ENCODE assay signal across 37 cellular contexts in the genomic region with DNA sequence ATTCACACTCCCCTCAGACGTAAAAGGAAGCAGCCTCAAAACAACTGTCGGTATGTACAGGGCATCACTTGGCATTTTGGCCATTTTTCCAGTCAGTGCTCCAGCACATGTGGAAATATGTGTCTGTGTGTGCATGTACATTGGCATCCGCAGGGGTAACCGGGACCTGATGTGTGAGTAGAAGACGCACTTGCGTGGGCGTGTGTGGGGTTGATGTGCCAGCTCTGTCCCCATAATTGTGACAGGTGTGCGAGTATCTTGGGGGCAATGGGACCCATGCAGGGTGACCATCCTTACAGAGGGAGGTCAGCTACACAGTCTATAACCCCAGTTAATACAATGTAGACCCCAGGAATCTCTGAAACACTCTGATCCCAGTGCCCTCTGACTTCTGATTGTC.
"Had no signal": no experiment of that assay in that cellular context is flagged by ENCODE, and none has a peak within 500 bp of the region (broad histone marks: within the 10 kb centered on the region; RNA-seq: fewer than 3 reads in every experiment).

No MANE protein-coding gene starts in this region.

- H3K36me3 ChIP-seq: ascending aorta, cardiac muscle cell had no signal

- H3K4me1 ChIP-seq: ascending aorta had no signal

- ATAC-seq: activated CD4-positive, alpha-beta T cell treated with anti-CD3 and anti-CD28 coated beads for 36 hours; activated CD4-positive, CD25-positive, alpha-beta regulatory T cell treated with anti-CD3 and anti-CD28 coated beads, Interleukin-2, amount 50 U/mL, for 24 hours; activated CD8-positive, alpha-beta memory T cell treated with anti-CD3 and anti-CD28 coated beads, Interleukin-2, amount 10 ng/mL, durations not matched to agents 7 days and 5 days; activated CD8-positive, alpha-beta T cell treated with anti-CD3 and anti-CD28 coated beads, Interleukin-2, amount 10 ng/mL, durations not matched to agents 7 days and 5 days; activated naive CD8-positive, alpha-beta T cell treated with anti-CD3 and anti-CD28 coated beads, Interleukin-2, amount 50 U/mL, for 24 hours; T-cell; T-helper 17 cell; WTC11 had no signal

- FAIRE-seq: bronchial epithelial cell, TTC549 had no signal

- DNase-seq: activated CD4-positive, alpha-beta memory T cell treated with anti-CD3 and anti-CD28 coated beads, Interleukin-2, amount 10 ng/mL, durations not matched to agents 7 days and 5 days; activated CD4-positive, alpha-beta T cell treated with anti-CD3 and anti-CD28 coated beads for 1 hour; activated CD4-positive, alpha-beta T cell treated with anti-CD3 and anti-CD28 coated beads for 36 hours; activated CD4-positive, alpha-beta T cell treated with anti-CD3 and anti-CD28 coated beads for 48 hours; activated CD4-positive, alpha-beta T cell treated with anti-CD3 and anti-CD28 coated beads, Interleukin-2, amount 10 ng/mL, durations not matched to agents 7 days and 5 days; activated CD4-positive, alpha-beta T cell treated with anti-CD3 and anti-CD28 coated beads, Interleukin-2, amount 50 U/mL, for 48 hours; activated CD4-positive, CD25-positive, alpha-beta regulatory T cell; activated CD8-positive, alpha-beta memory T cell treated with anti-CD3 and anti-CD28 coated beads for 24 hours; activated CD8-positive, alpha-beta memory T cell treated with anti-CD3 and anti-CD28 coated beads, Interleukin-2, amount 10 ng/mL, durations not matched to agents 7 days and 5 days; activated CD8-positive, alpha-beta memory T cell treated with anti-CD3 and anti-CD28 coated beads, Interleukin-2, amount 50 U/mL, for 48 hours; activated CD8-positive, alpha-beta T cell treated with anti-CD3 and anti-CD28 coated beads, Interleukin-2, amount 10 ng/mL, durations not matched to agents 7 days and 5 days; activated effector memory CD4-positive, alpha-beta T cell treated with Interleukin-2 at 50 U/mL for 16 hours; activated gamma-delta T cell; activated naive CD4-positive, alpha-beta T cell treated with anti-CD3 and anti-CD28 coated beads, Interleukin-2, amount 10 ng/mL, durations not matched to agents 7 days and 5 days; activated naive CD4-positive, alpha-beta T cell treated with Interleukin-2 at 50 U/mL for 16 hours; activated naive CD8-positive, alpha-beta T cell treated with anti-CD3 and anti-CD28 coated beads, Interleukin-2, amount 10 ng/mL, durations not matched to agents 7 days and 5 days; activated naive CD8-positive, alpha-beta T cell treated with anti-CD3 and anti-CD28 coated beads, Interleukin-2, amount 50 U/mL, for 24 hours; activated T-cell treated with anti-CD3 and anti-CD28 coated beads, Interleukin-2, amount 50 U/mL, for 24 hours; activated T-cell treated with anti-CD3 and anti-CD28 coated beads, Interleukin-2, amount 50 U/mL, for 48 hours; amygdala; anterior cingulate cortex; caudate nucleus; cerebellar nuclear complex; T-cell; T-helper 17 cell; WERI-Rb-1 had no signal

- H3K4me3 Mint-ChIP-seq: activated CD4-positive, alpha-beta memory T cell treated with anti-CD3 and anti-CD28 coated beads, Interleukin-2, amount 10 ng/mL, durations not matched to agents 7 days and 5 days; activated CD4-positive, alpha-beta T cell treated with anti-CD3 and anti-CD28 coated beads for 36 hours; activated CD4-positive, alpha-beta T cell treated with anti-CD3 and anti-CD28 coated beads, Interleukin-2, amount 10 ng/mL, durations not matched to agents 7 days and 5 days; activated CD8-positive, alpha-beta memory T cell treated with anti-CD3 and anti-CD28 coated beads, Interleukin-2, amount 10 ng/mL, durations not matched to agents 7 days and 5 days; activated CD8-positive, alpha-beta T cell treated with anti-CD3 and anti-CD28 coated beads, Interleukin-2, amount 10 ng/mL, durations not matched to agents 7 days and 5 days; activated naive CD4-positive, alpha-beta T cell treated with anti-CD3 and anti-CD28 coated beads, Interleukin-2, amount 10 ng/mL, durations not matched to agents 7 days and 5 days; activated naive CD4-positive, alpha-beta T cell treated with anti-CD3 and anti-CD28 coated beads, Interleukin-2, amount 50 U/mL, for 24 hours; activated naive CD8-positive, alpha-beta T cell; activated naive CD8-positive, alpha-beta T cell treated with anti-CD3 and anti-CD28 coated beads, Interleukin-2, amount 10 ng/mL, durations not matched to agents 7 days and 5 days; activated naive CD8-positive, alpha-beta T cell treated with anti-CD3 and anti-CD28 coated beads, Interleukin-2, amount 50 U/mL, for 24 hours; activated T-cell treated with anti-CD3 and anti-CD28 coated beads, Interleukin-2, amount 50 U/mL, for 24 hours; brain; central memory CD8-positive, alpha-beta T cell; T-cell; T-helper 17 cell; WTC11 had no signal

- H3K27me3 Mint-ChIP-seq: activated CD4-positive, alpha-beta memory T cell treated with anti-CD3 and anti-CD28 coated beads, Interleukin-2, amount 10 ng/mL, durations not matched to agents 7 days and 5 days; activated CD4-positive, alpha-beta T cell treated with anti-CD3 and anti-CD28 coated beads for 36 hours; activated CD4-positive, alpha-beta T cell treated with anti-CD3 and anti-CD28 coated beads, Interleukin-2, amount 10 ng/mL, durations not matched to agents 7 days and 5 days; activated CD8-positive, alpha-beta memory T cell treated with anti-CD3 and anti-CD28 coated beads, Interleukin-2, amount 10 ng/mL, durations not matched to agents 7 days and 5 days; activated naive CD4-positive, alpha-beta T cell treated with anti-CD3 and anti-CD28 coated beads, Interleukin-2, amount 10 ng/mL, durations not matched to agents 7 days and 5 days; activated naive CD4-positive, alpha-beta T cell treated with anti-CD3 and anti-CD28 coated beads, Interleukin-2, amount 50 U/mL, for 24 hours; activated naive CD8-positive, alpha-beta T cell; activated naive CD8-positive, alpha-beta T cell treated with anti-CD3 and anti-CD28 coated beads, Interleukin-2, amount 10 ng/mL, durations not matched to agents 7 days and 5 days; activated naive CD8-positive, alpha-beta T cell treated with anti-CD3 and anti-CD28 coated beads, Interleukin-2, amount 50 U/mL, for 24 hours; activated T-cell treated with anti-CD3 and anti-CD28 coated beads, Interleukin-2, amount 50 U/mL, for 24 hours; brain; central memory CD8-positive, alpha-beta T cell; T-cell; T-helper 17 cell had no signal

- H3K27ac Mint-ChIP-seq: activated CD4-positive, alpha-beta memory T cell treated with anti-CD3 and anti-CD28 coated beads, Interleukin-2, amount 10 ng/mL, durations not matched to agents 7 days and 5 days; activated CD4-positive, alpha-beta T cell treated with anti-CD3 and anti-CD28 coated beads for 36 hours; activated CD4-positive, alpha-beta T cell treated with anti-CD3 and anti-CD28 coated beads, Interleukin-2, amount 10 ng/mL, durations not matched to agents 7 days and 5 days; activated CD8-positive, alpha-beta memory T cell treated with anti-CD3 and anti-CD28 coated beads, Interleukin-2, amount 10 ng/mL, durations not matched to agents 7 days and 5 days; activated CD8-positive, alpha-beta T cell treated with anti-CD3 and anti-CD28 coated beads, Interleukin-2, amount 10 ng/mL, durations not matched to agents 7 days and 5 days; activated naive CD4-positive, alpha-beta T cell treated with anti-CD3 and anti-CD28 coated beads, Interleukin-2, amount 10 ng/mL, durations not matched to agents 7 days and 5 days; activated naive CD4-positive, alpha-beta T cell treated with anti-CD3 and anti-CD28 coated beads, Interleukin-2, amount 50 U/mL, for 24 hours; activated naive CD8-positive, alpha-beta T cell; activated naive CD8-positive, alpha-beta T cell treated with anti-CD3 and anti-CD28 coated beads, Interleukin-2, amount 10 ng/mL, durations not matched to agents 7 days and 5 days; activated naive CD8-positive, alpha-beta T cell treated with anti-CD3 and anti-CD28 coated beads, Interleukin-2, amount 50 U/mL, for 24 hours; activated T-cell treated with anti-CD3 and anti-CD28 coated beads, Interleukin-2, amount 50 U/mL, for 24 hours; activated T-helper 2 cell treated with anti-CD3 and anti-CD28 coated beads, Interferon-gamma antibody, Interleukin-2, Interleukin-4, amounts not matched to agents 10 μg/mL and 5 μg/mL and 100 μg/mL, durations not matched to agents 14 hours and 24 hours and 36 hours; brain; T-cell; T-helper 17 cell had no signal

- H3K4me3 ChIP-seq: ascending aorta, cardiac muscle cell had no signal

- H3K27ac ChIP-seq: ascending aorta, cardiac muscle cell, WERI-Rb-1 had no signal

- H3K4me1 Mint-ChIP-seq: activated CD4-positive, alpha-beta T cell treated with anti-CD3 and anti-CD28 coated beads for 36 hours; activated CD4-positive, alpha-beta T cell treated with anti-CD3 and anti-CD28 coated beads, Interleukin-2, amount 10 ng/mL, durations not matched to agents 7 days and 5 days; activated CD8-positive, alpha-beta memory T cell treated with anti-CD3 and anti-CD28 coated beads, Interleukin-2, amount 10 ng/mL, durations not matched to agents 7 days and 5 days; activated naive CD4-positive, alpha-beta T cell treated with anti-CD3 and anti-CD28 coated beads, Interleukin-2, amount 10 ng/mL, durations not matched to agents 7 days and 5 days; activated naive CD4-positive, alpha-beta T cell treated with anti-CD3 and anti-CD28 coated beads, Interleukin-2, amount 50 U/mL, for 24 hours; activated naive CD8-positive, alpha-beta T cell treated with anti-CD3 and anti-CD28 coated beads, Interleukin-2, amount 10 ng/mL, durations not matched to agents 7 days and 5 days; brain; central memory CD8-positive, alpha-beta T cell; T-cell; T-helper 17 cell; WTC11 had no signal

- H3K27me3 ChIP-seq: ascending aorta, cardiac muscle cell had no signal
